6 cellular contexts compared by ENCODE assay signal in the genomic region with DNA sequence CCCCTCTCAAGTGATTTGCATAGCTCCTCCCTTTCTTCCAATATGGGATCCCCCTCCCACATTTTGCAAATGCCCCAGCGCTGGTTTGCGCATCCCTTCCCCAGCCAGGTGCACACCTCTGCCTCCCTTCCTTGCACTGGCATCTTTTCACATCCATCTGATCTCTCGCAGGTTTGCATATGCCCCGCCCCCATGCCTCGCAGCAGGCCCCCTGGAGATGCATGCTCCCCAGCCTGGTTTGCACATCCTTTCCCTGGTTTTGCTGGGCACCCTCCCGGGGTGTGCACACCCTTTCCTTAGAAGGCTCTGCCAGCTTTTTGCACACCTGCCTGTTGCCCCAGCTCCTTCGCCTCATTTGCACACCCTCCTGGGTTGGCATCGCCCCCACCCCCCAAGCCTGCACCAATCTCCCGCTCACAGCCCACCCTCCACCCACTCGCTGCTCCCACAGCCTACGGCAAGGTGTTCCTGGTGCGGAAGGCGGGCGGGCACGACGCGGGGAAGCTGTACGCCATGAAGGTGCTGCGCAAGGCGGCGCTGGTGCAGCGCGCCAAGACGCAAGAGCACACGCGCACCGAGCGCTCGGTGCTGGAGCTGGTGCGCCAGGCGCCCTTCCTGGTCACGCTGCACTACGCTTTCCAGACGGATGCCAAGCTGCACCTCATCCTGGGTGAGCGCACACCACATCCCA. TPM values are rescaled to one million over a fixed set of nuclear protein-coding genes. Genes with fewer than 3 reads are reported as not detected.
A peak's percentile ranks its signal among the peaks of the same experiment; 100 is the strongest.
DNase-seq lines count a peak whose midpoint lies in the region; ATAC-seq, FAIRE-seq and TF ChIP-seq lines count a peak whose summit lies in the region.

No MANE protein-coding gene starts in this region.

- no peak for DNase-seq in AG09309 (ENCODE audit: low read depth)
- peak; percentile 40 for DNase-seq in NB4 (ENCODE audit: low read depth)
- no peak for DNase-seq in psoas muscle
- DNase-seq in D721Med (ENCODE audit: insufficient read length, low spot score), result no peak

- intact Hi-C loops in psoas muscle (cut with DNase I), result loop anchor here in 1 of 2 donors (5.0 kb wide), 1 partner anchor 38 kb away; no protein-coding TSS in a partner anchor

- H3K27ac ChIP-seq in ectodermal cell (ENCODE audit: insufficient read depth, low read depth, low read length, poor library complexity, severe bottlenecking) (no peak overlapping the region), psoas muscle (no peak overlapping the region)

- ATAC-seq in psoas muscle (no peak), HG03280 (IDR thresholded peaks at IDR 0.05; ENCODE audit: unreplicated experiment) (no peak)

- H3K4me3 ChIP-seq in AG09309 (ENCODE audit: control insufficient read depth, low read depth, low read length) (peak overlapping the region; percentile 98), NB4 (ENCODE audit: low read depth, low read length) (peak overlapping the region; percentile 74), ectodermal cell (ENCODE audit: insufficient read depth, low read depth, low read length) (peak overlapping the region; percentile 73), psoas muscle (peak overlapping the region; percentile 95)

- H3K9me3 ChIP-seq in ectodermal cell (ENCODE audit: control insufficient read depth, low read length) (no peaks in the 10 kb centered on the region), psoas muscle (no peaks in the 10 kb centered on the region)

- WGBS in ectodermal cell, 2 experiments, result 81 to 82% methylated on average over 35 of the region's 35 CpGs
- WGBS in psoas muscle, 3 donors, result 76 to 81% (median 80%) methylated on average over 34 to 35 of the region's 35 CpGs

- no peaks in the 10 kb centered on the region for H3K27me3 ChIP-seq in ectodermal cell (ENCODE audit: control insufficient read depth, insufficient read depth, low read length, poor library complexity, severe bottlenecking)
- no peaks in the 10 kb centered on the region for H3K27me3 ChIP-seq in psoas muscle (ENCODE audit: insufficient read depth in 3 of 3, low read length in 2 of 3)

- TF ChIP-seq CTCF in AG09309 (IDR thresholded peaks at IDR 0.05; ENCODE audit: control insufficient read depth, insufficient read depth, low read depth, low read length, missing control alignments) (no peak), NB4 (IDR thresholded peaks at IDR 0.05; ENCODE audit: low read depth, low read length) (no peak), psoas muscle (IDR thresholded peaks at IDR 0.05) (no peak), D721Med (IDR thresholded peaks at IDR 0.05; ENCODE audit: insufficient read depth, missing control alignments) (no peak)

- peaks cover 23% of the 10 kb centered on the region for H3K4me1 ChIP-seq in ectodermal cell (ENCODE audit: control insufficient read depth, insufficient read depth, low read length)
- H3K4me1 ChIP-seq in psoas muscle, result peaks cover 6% of the 10 kb centered on the region

- FAIRE-seq in D721Med (lab: Jason Lieb, UNC), result no peak

- peaks cover 4% of the 10 kb centered on the region for H3K36me3 ChIP-seq in ectodermal cell (ENCODE audit: control insufficient read depth, insufficient read depth, low read length)
- peaks cover 0 to 44% of the 10 kb centered on the region in 2 donors for H3K36me3 ChIP-seq in psoas muscle (ENCODE audit: insufficient read depth in 1 of 2, low read depth in 1 of 2)

- TF ChIP-seq POLR2A in NB4 (IDR thresholded peaks at IDR 0.05; ENCODE audit: extremely low read depth, insufficient read length), result no peak

RNA-seq across cellular contexts. Expression of gene RPS6KA4, which starts 0.9 kb away (rescaled TPM):
- 15.6 TPM for polyA plus RNA-seq in ectodermal cell (2013, experiment 1 of 4)
- polyA plus RNA-seq in ectodermal cell (2013, experiment 2 of 4), result 13.3 TPM
- 13.6 TPM for polyA plus RNA-seq in ectodermal cell (2013, experiment 3 of 4)
- polyA plus RNA-seq in ectodermal cell (2013, experiment 4 of 4), result 13.5 TPM
- 10 to 100 TPM in 3 of 4 donors, 1 to 10 TPM in 1; 9.5 to 15.9 (median 13.6) TPM for total RNA-seq in psoas muscle
- polyA plus RNA-seq in psoas muscle, result 10 to 100 TPM; 11.5 to 13.8 (median 13.1) TPM

RNA-seq across cellular contexts. Expression of gene CCDC88B, which starts 19.9 kb away (rescaled TPM):
- polyA plus RNA-seq in ectodermal cell (2013, experiment 1 of 4), result 8.7 TPM
- 12.0 TPM for polyA plus RNA-seq in ectodermal cell (2013, experiment 2 of 4)
- 8.4 TPM for polyA plus RNA-seq in ectodermal cell (2013, experiment 3 of 4)
- polyA plus RNA-seq in ectodermal cell (2013, experiment 4 of 4), result 10.3 TPM
- total RNA-seq in psoas muscle, result 1 to 10 TPM; 1.4 to 2.9 (median 2.2) TPM
- 1 to 10 TPM; 2.5 to 3.6 (median 3.2) TPM for polyA plus RNA-seq in psoas muscle

RNA-seq across cellular contexts. Expression of gene PRDX5, which starts 41.9 kb away (rescaled TPM):
- 200 TPM for polyA plus RNA-seq in ectodermal cell (2013, experiment 1 of 4)
- 190 TPM for polyA plus RNA-seq in ectodermal cell (2013, experiment 2 of 4)
- 130 TPM for polyA plus RNA-seq in ectodermal cell (2013, experiment 3 of 4)
- polyA plus RNA-seq in ectodermal cell (2013, experiment 4 of 4), result 144 TPM
- total RNA-seq in psoas muscle, result 100 to 1,000 TPM; 122 to 178 (median 156) TPM
- 100 to 1,000 TPM; 304 to 323 (median 321) TPM for polyA plus RNA-seq in psoas muscle

RNA-seq across cellular contexts. Expression of gene TRMT112, which starts 42.5 kb away (rescaled TPM):
- 226 TPM for polyA plus RNA-seq in ectodermal cell (2013, experiment 1 of 4)
- polyA plus RNA-seq in ectodermal cell (2013, experiment 2 of 4), result 227 TPM
- 201 TPM for polyA plus RNA-seq in ectodermal cell (2013, experiment 3 of 4)
- 231 TPM for polyA plus RNA-seq in ectodermal cell (2013, experiment 4 of 4)
- 100 to 1,000 TPM in 1 of 4 donors, 10 to 100 TPM in 3; 78.1 to 135 (median 88.0) TPM for total RNA-seq in psoas muscle
- 100 to 1,000 TPM; 125 to 311 (median 190) TPM for polyA plus RNA-seq in psoas muscle

RNA-seq across cellular contexts. Expression of gene ESRRA, which starts 54.5 kb away (rescaled TPM):
- polyA plus RNA-seq in ectodermal cell (2013, experiment 1 of 4), result 19.6 TPM
- polyA plus RNA-seq in ectodermal cell (2013, experiment 2 of 4), result 17.8 TPM
- polyA plus RNA-seq in ectodermal cell (2013, experiment 3 of 4), result 11.3 TPM
- 12.8 TPM for polyA plus RNA-seq in ectodermal cell (2013, experiment 4 of 4)
- total RNA-seq in psoas muscle, result 100 to 1,000 TPM; 104 to 261 (median 146) TPM
- polyA plus RNA-seq in psoas muscle, result 100 to 1,000 TPM; 274 to 362 (median 316) TPM
